In genomic region chr3:179181021-179181472, GRCh38 we compare ENCODE assay signal across 8 cellular contexts. TPM values are rescaled to one million over a fixed set of nuclear protein-coding genes. Genes with fewer than 3 reads are reported as not detected.
DNase-seq lines count a peak whose midpoint lies in the region; ATAC-seq and TF ChIP-seq lines count a peak whose summit lies in the region.

No MANE protein-coding gene starts in this region.

- peak; percentile 59 for ATAC-seq in GM21825 (IDR thresholded peaks at IDR 0.05; ENCODE audit: unreplicated experiment)
- peak; percentile 87 for ATAC-seq in gastroesophageal sphincter

- CTCF ChIA-PET in GM10248 (lab: Yijun Ruan, JAX) = interaction anchor here (1.0 to 2.3 kb wide), 5 partner anchors 9 to 135 kb away, joined by 3 to 7 read pairs (median 3); no protein-coding TSS in a partner anchor

- no peak for TF ChIP-seq CTCF in GM10248 (IDR thresholded peaks at IDR 0.05; ENCODE audit: control extremely low read depth, extremely low read depth, low read depth, missing control alignments)
- TF ChIP-seq CTCF in Peyer's patch (IDR thresholded peaks at IDR 0.05) = no peak
- no peak for TF ChIP-seq CTCF in gastroesophageal sphincter (IDR thresholded peaks at IDR 0.05)
- TF ChIP-seq CTCF in transverse colon (IDR thresholded peaks at IDR 0.05) = no peak

- DNase-seq in GM10248 (ENCODE audit: extremely low spot score) (peak; percentile 21), Peyer's patch (no peak), transverse colon (no peak), posterior cingulate gyrus (no peak), mucosa of gallbladder (ENCODE audit: low spot score) (no peak), NCI-H1105 treated with DMSO at 0.1 percent for 48 hours (lab: John Stamatoyannopoulos, UW) (no peak)

- H3K27me3 ChIP-seq in Peyer's patch (no peaks in the 10 kb centered on the region), gastroesophageal sphincter (no peaks in the 10 kb centered on the region), transverse colon (no peaks in the 10 kb centered on the region)

- in situ Hi-C loops in transverse colon (cut with MboI; ENCODE audit: low pct_ligation_motif_present in 1 of 4, low pct_unique_long_range_greater_than_20kb in 1 of 4, low sequenced_read_pairs in 3 of 4) = no loop called here

- 6 to 33% methylated on average over 1 of the region's 1 CpG for WGBS in gastroesophageal sphincter (ENCODE audit: low coverage in 1 of 2), 2 donors
- WGBS in transverse colon (ENCODE audit: low coverage in 1 of 2), 2 donors = 23 to 42% methylated on average over 1 of the region's 1 CpG

- H3K4me1 ChIP-seq in Peyer's patch (peaks cover 0 to 10% (median 0%) of the 10 kb centered on the region in 4 donors), gastroesophageal sphincter (peaks cover 42 to 78% (median 50%) of the 10 kb centered on the region in 3 donors), transverse colon (peaks cover 10 to 44% (median 26%) of the 10 kb centered on the region in 4 donors)

- H3K4me3 ChIP-seq in Peyer's patch = no peak overlapping the region
- H3K4me3 ChIP-seq in gastroesophageal sphincter = no peak overlapping the region
- no peak overlapping the region for H3K4me3 ChIP-seq in transverse colon

- no peaks in the 10 kb centered on the region for H3K36me3 ChIP-seq in Peyer's patch
- no peaks in the 10 kb centered on the region for H3K36me3 ChIP-seq in gastroesophageal sphincter
- H3K36me3 ChIP-seq in transverse colon = no peaks in the 10 kb centered on the region

- H3K9me3 ChIP-seq in Peyer's patch = no peaks in the 10 kb centered on the region
- H3K9me3 ChIP-seq in gastroesophageal sphincter = no peaks in the 10 kb centered on the region
- no peaks in the 10 kb centered on the region for H3K9me3 ChIP-seq in transverse colon

- H3K27ac ChIP-seq in Peyer's patch = peak overlapping the region in 3 of 4 donors; percentile 12 to 63 (median 57)
- peak overlapping the region; percentile 56 to 76 (median 72) for H3K27ac ChIP-seq in gastroesophageal sphincter
- peak overlapping the region; percentile 49 to 73 (median 54) for H3K27ac ChIP-seq in transverse colon

- intact Hi-C loops in transverse colon (cut with DNase I; ENCODE audit: low total_unique reads) = no loop called here
- intact Hi-C loops in posterior cingulate gyrus (cut with DNase I) = no loop called here

- TF ChIP-seq EP300 in gastroesophageal sphincter (IDR thresholded peaks at IDR 0.05) = no peak
- no peak for TF ChIP-seq EP300 in transverse colon (IDR thresholded peaks at IDR 0.05; ENCODE audit: low read depth)

- POLR2A ChIA-PET in GM10248 (lab: Yijun Ruan, JAX) = no interaction called here

- TF ChIP-seq POLR2A in Peyer's patch (IDR thresholded peaks at IDR 0.05) (no peak), gastroesophageal sphincter (IDR thresholded peaks at IDR 0.05) (no peak), transverse colon (IDR thresholded peaks at IDR 0.05) (no peak)

RNA-seq across cellular contexts. Expression of gene PIK3CA, which starts 32.9 kb away (rescaled TPM):
- total RNA-seq in Peyer's patch = 10 to 100 TPM in 3 of 4 donors, 1 to 10 TPM in 1; 7.3 to 12.4 (median 10.9) TPM
- total RNA-seq in gastroesophageal sphincter = 10 to 100 TPM; 35.7 to 47.7 (median 39.6) TPM
- 10 to 100 TPM; 11.6 to 24.3 (median 18.1) TPM for total RNA-seq in transverse colon
- 20.3 TPM for total RNA-seq in mucosa of gallbladder
